5 cellular contexts compared by ENCODE assay signal in genomic region chr12:101338087-101338486, GRCh38.
"Had no signal": no experiment of that assay in that cellular context is flagged by ENCODE, and none has a peak within 500 bp of the region (broad histone marks: within the 10 kb centered on the region; RNA-seq: fewer than 3 reads in every experiment).

No MANE protein-coding gene starts in this region.

- H3K4me2 ChIP-seq: KMS-11 had no signal

- H3K27ac ChIP-seq: HL-60, KMS-11 had no signal

- FAIRE-seq: HTR-8/SVneo had no signal

- DNase-seq: KBM-7, KG1 had no signal

- H3K9ac ChIP-seq: KMS-11 had no signal
